In the genomic region with DNA sequence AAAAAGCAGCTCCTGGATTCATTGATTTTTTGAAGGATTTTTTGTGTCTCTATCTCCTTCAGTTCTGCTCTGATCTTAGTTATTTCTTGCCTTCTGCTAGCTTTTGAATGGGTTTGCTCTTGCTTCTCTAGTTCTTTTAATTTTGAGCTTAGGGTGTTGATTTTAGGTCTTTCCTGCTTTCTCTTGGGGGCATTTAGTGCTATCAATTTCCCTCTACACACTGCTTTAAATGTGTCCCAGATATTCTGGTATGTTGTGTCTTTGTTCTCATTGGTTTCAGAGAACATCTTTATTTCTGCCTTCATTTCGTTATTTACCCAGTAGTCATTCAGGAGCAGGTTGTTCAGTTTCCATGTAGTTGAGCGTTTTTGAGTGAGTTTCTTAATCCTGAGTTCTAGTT, we compare ENCODE assay signal across 2 cellular contexts. TPM values are rescaled to one million over a fixed set of nuclear protein-coding genes. Genes with fewer than 3 reads are reported as not detected.
"Had no signal": no experiment of that assay in that cellular context is flagged by ENCODE, and none has a peak within 500 bp of the region (broad histone marks: within the 10 kb centered on the region; RNA-seq: fewer than 3 reads in every experiment).

No MANE protein-coding gene starts in this region.

RNA-seq across cellular contexts. Expression of gene CMA1, which starts 57.2 kb away (rescaled TPM):
- total RNA-seq: G401, GM12878 had no signal
- polyA plus RNA-seq: GM12878 had no signal
